1 cellular context compared by ENCODE assay signal in genomic region chr21:43361127-43361492, GRCh38.
TF ChIP-seq lines count a peak whose summit lies in the region.

No MANE protein-coding gene starts in this region.

TF ChIP-seq in WTC11, 78 proteins besides CTCF, POLR2A, EP300 and RAD21 (continued from another document):
- TF ChIP-seq ZNF423 (CRISPR knock-in tag; IDR thresholded peaks at IDR 0.05) (no peak), ZBTB43 (CRISPR knock-in tag; IDR thresholded peaks at IDR 0.05) (no peak), MAX (CRISPR knock-in tag; IDR thresholded peaks at IDR 0.05) (no peak), CBFB (CRISPR knock-in tag; IDR thresholded peaks at IDR 0.05; ENCODE audit: low read depth) (no peak), IRF1 (CRISPR knock-in tag; IDR thresholded peaks at IDR 0.05) (no peak), GRHL2 (CRISPR knock-in tag; IDR thresholded peaks at IDR 0.05; ENCODE audit: insufficient replicate concordance, severe bottlenecking) (no peak), TEAD1 (CRISPR knock-in tag; IDR thresholded peaks at IDR 0.05) (no peak), ZNF121 (CRISPR knock-in tag; IDR thresholded peaks at IDR 0.05) (no peak)
TF ChIP-seq in WTC11: peak in this region for 0.
